19 cellular contexts compared by ENCODE assay signal in the genomic region with DNA sequence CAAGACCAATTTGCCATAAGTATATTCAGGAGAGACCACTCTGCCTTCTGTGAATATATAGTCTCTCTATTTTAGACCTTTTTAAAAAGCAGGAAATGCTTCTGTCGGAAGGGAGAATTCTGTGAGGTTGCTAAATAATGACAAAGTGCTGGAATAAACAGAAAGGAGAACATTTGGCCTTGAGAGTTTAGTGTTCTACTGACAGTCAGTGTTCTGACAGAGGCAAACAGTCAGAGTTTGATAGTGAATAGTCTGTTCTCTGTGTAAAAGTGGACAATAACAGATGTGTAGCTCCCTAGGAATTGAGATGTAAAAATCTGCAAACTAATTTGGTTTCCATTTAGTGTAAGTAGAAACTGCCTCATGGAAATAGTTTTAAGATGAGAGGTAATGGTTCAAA.
"Had no signal": no experiment of that assay in that cellular context is flagged by ENCODE, and none has a peak within 500 bp of the region (broad histone marks: within the 10 kb centered on the region; RNA-seq: fewer than 3 reads in every experiment).

No MANE protein-coding gene starts in this region.

- H3K4me2 ChIP-seq: SK-N-SH had no signal

- ATAC-seq: Panc1, PC-3 had no signal

- H3K9me2 ChIP-seq: SK-N-SH had no signal

- H3K27ac ChIP-seq: RWPE1 had no signal

- DNase-seq: KBM-7, MV-4-11, NCI-H1048, NCI-H1105, NCI-H1436 treated with DMSO at 0.1 percent for 48 hours, NCI-H1694 treated with DMSO at 0.1 percent for 48 hours, NCI-H1930, NCI-H2081, NCI-H2171, NCI-H226, NCI-H446, NCI-H510A, NCI-H524 treated with DMSO at 0.1 percent for 48 hours, NCI-H69, PC-3, SHP77, SK-N-SH had no signal

- H3K9me3 ChIP-seq: SK-N-SH had no signal

- H3K9ac ChIP-seq: SK-N-SH had no signal
